In the genomic region with DNA sequence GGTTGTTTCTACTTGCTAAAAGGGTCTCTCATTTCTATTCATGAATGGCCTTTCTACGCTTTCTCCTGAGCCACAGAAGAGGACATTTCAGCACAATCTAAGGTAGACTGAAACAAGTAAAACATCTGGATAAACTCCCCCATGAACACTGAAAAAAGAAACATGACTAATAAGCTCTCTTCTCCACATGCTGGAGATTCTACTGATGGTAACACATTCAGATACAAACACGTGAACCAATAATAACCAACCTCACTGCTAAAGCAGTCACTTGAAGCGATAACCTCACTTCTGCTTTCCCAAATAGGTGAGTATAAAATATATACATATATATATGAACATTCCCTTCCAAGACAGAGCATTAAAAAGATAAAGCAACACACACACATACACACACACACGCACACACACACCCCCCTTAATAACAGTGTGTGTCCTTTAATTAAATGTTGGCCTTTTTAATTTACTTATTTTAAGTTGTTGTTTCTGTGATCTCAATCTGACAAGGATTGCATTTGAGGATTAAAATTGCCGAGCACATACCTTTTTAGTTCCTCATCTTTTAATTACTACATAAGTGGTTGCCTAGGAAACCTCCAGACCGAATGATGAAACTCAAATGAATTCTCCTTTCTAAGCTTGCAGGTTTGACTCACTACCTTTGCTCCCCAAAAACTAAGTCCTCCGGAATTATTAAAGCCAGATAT, we compare ENCODE assay signal across 9 cellular contexts.
DNase-seq lines count a peak whose midpoint lies in the region; ATAC-seq and TF ChIP-seq lines count a peak whose summit lies in the region.
"Had no signal": no experiment of that assay in that cellular context is flagged by ENCODE, and none has a peak within 500 bp of the region (broad histone marks: within the 10 kb centered on the region; RNA-seq: fewer than 3 reads in every experiment).

No MANE protein-coding gene starts in this region.

- peaks cover 84% of the 10 kb centered on the region for H3K4me1 Mint-ChIP-seq in activated naive CD8-positive, alpha-beta T cell (ENCODE audit: low read depth)
- peaks cover 74 to 76% of the 10 kb centered on the region in 2 donors for H3K4me1 Mint-ChIP-seq in natural killer cell

- no peaks in the 10 kb centered on the region for H3K27me3 Mint-ChIP-seq in activated naive CD8-positive, alpha-beta T cell
- no peaks in the 10 kb centered on the region for H3K27me3 Mint-ChIP-seq in natural killer cell (ENCODE audit: low read depth in 2 of 2)

- H3K36me3 Mint-ChIP-seq in activated naive CD8-positive, alpha-beta T cell, result peaks cover 19% of the 10 kb centered on the region
- no peaks in the 10 kb centered on the region for H3K36me3 Mint-ChIP-seq in natural killer cell

- TF ChIP-seq CTCF in natural killer cell (IDR thresholded peaks at IDR 0.05), result no peak
- no peak for TF ChIP-seq CTCF in GM13977 (IDR thresholded peaks at IDR 0.05; ENCODE audit: extremely low read depth, insufficient read depth, missing control alignments)

- in situ Hi-C loops in GM13977 (cut with MboI; ENCODE audit: low pct_unique_long_range_greater_than_20kb, low sequenced_read_pairs, unreplicated experiment), result no loop called here

- DNase-seq in NCI-H1436 (lab: John Stamatoyannopoulos, UW), result peak; percentile 16
- DNase-seq in NCI-H1436 treated with DMSO at 0.1 percent for 48 hours (lab: John Stamatoyannopoulos, UW), result no peak
- no peak for DNase-seq in natural killer cell
- DNase-seq in NCI-H1105 treated with DMSO at 0.1 percent for 48 hours (lab: John Stamatoyannopoulos, UW), result no peak
- DNase-seq in GM13977 (ENCODE audit: low spot score), result no peak
- no peak for DNase-seq in DMS53 (lab: John Stamatoyannopoulos, UW)
- DNase-seq: SHP77 had no signal

- ATAC-seq in HG03159 (IDR thresholded peaks at IDR 0.05; ENCODE audit: unreplicated experiment), result peak; percentile 43
- ATAC-seq in natural killer cell, result no peak

- peak overlapping the region; percentile 87 for H3K27ac Mint-ChIP-seq in activated naive CD8-positive, alpha-beta T cell
- H3K27ac Mint-ChIP-seq in natural killer cell, result peak overlapping the region; percentile 76 to 82

- H3K4me3 Mint-ChIP-seq in activated naive CD8-positive, alpha-beta T cell, result peak overlapping the region; percentile 53
- H3K4me3 Mint-ChIP-seq in natural killer cell, result peak overlapping the region; percentile 73

- no peaks in the 10 kb centered on the region for H3K9me3 Mint-ChIP-seq in activated naive CD8-positive, alpha-beta T cell (ENCODE audit: low read depth)
- H3K9me3 Mint-ChIP-seq in natural killer cell, result no peaks in the 10 kb centered on the region

- intact Hi-C loops in natural killer cell (cut with micrococcal nuclease), result loop anchor here (5.0 kb wide), 1 partner anchor 129 kb away; no protein-coding TSS in a partner anchor
